8 cellular contexts compared by ENCODE assay signal in the genomic region with DNA sequence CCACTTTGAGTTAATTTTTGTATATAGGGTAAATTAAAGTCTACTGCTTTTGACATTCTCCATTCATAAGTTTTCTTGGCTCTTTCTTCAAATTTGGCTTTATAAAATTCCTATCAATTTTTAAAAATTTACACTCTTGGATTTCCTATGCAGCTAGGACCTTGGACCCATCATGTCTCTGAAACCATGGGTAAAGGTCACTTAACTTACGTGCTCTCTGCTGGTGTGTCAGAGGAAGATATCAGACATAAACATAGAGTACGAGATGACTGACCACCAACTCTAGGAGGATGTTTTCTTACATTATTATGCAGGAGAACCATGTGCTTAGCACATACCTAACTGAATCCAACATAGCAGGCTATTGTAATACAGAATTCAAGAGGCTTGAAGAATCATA.
"Had no signal": no experiment of that assay in that cellular context is flagged by ENCODE, and none has a peak within 500 bp of the region (broad histone marks: within the 10 kb centered on the region; RNA-seq: fewer than 3 reads in every experiment).

No MANE protein-coding gene starts in this region.

- H3K9ac ChIP-seq: GM23248 had no signal

- DNase-seq: GM23248, GOT3, H7, HCEC 1CT, IMR-90, KG1 had no signal

- ATAC-seq: K562 had no signal

- FAIRE-seq: K562 had no signal

- H3K27ac ChIP-seq: GM23248, HL-60 had no signal

- H3K4me3 ChIP-seq: GM23248, K562 had no signal

- H2AFZ ChIP-seq: GM23248 had no signal
